ENCODE assay signal across 8 cellular contexts in genomic region chrX:154379569-154379951, GRCh38. TPM values are rescaled to one million over a fixed set of nuclear protein-coding genes. Genes with fewer than 3 reads are reported as not detected.
DNase-seq lines count a peak whose midpoint lies in the region; ATAC-seq and TF ChIP-seq lines count a peak whose summit lies in the region.

No MANE protein-coding gene starts in this region.

- H3K9me3 Mint-ChIP-seq in stimulated activated effector memory CD8-positive, alpha-beta T cell treated with anti-CD3 and anti-CD28 coated beads, Interleukin-12 subunit alpha, Interleukin-12 subunit beta, amount 100 ng/mL, for 72 hours, result no peaks in the 10 kb centered on the region

- ATAC-seq in HCT116 (no peak), GM21447 (IDR thresholded peaks at IDR 0.05; ENCODE audit: unreplicated experiment) (no peak), GM19023 (IDR thresholded peaks at IDR 0.05; ENCODE audit: unreplicated experiment) (no peak)
- no peak for ATAC-seq in stimulated activated effector memory CD8-positive, alpha-beta T cell treated with anti-CD3 and anti-CD28 coated beads, Interleukin-12 subunit alpha, Interleukin-12 subunit beta, amount 100 ng/mL, for 72 hours

- H3K9me3 ChIP-seq in HCT116 (ENCODE audit: control insufficient read depth in 1 of 2, insufficient read depth in 1 of 2, low read depth in 1 of 2, low read length in 2 of 2), result no peaks in the 10 kb centered on the region
- no peaks in the 10 kb centered on the region for H3K9me3 ChIP-seq in right atrium auricular region

- peaks cover 31% of the 10 kb centered on the region for H3K4me1 Mint-ChIP-seq in stimulated activated effector memory CD8-positive, alpha-beta T cell treated with anti-CD3 and anti-CD28 coated beads, Interleukin-12 subunit alpha, Interleukin-12 subunit beta, amount 100 ng/mL, for 72 hours

- POLR2A ChIA-PET in HCT116 (lab: Charles Lee), result interaction anchor here (1.0 to 1.3 kb wide), 2 partner anchors 9 to 10 kb away, joined by 7 to 9 read pairs; no protein-coding TSS in a partner anchor

- H2AFZ ChIP-seq in HCT116 (ENCODE audit: low read depth, low read length, poor library complexity, severe bottlenecking), result no peak overlapping the region

- peaks cover 25% of the 10 kb centered on the region for H3K79me2 ChIP-seq in HCT116 (ENCODE audit: insufficient read depth, low read length)

- H4K20me1 ChIP-seq in HCT116 (ENCODE audit: insufficient read depth), result no peaks in the 10 kb centered on the region

- peaks cover 52% of the 10 kb centered on the region for H3K36me3 Mint-ChIP-seq in stimulated activated effector memory CD8-positive, alpha-beta T cell treated with anti-CD3 and anti-CD28 coated beads, Interleukin-12 subunit alpha, Interleukin-12 subunit beta, amount 100 ng/mL, for 72 hours

- no TSS peak for BruUV-seq in HCT116 (replicated peaks; lab: Mats Ljungman, UMichigan)

- H3K36me3 ChIP-seq in HCT116 (ENCODE audit: control insufficient read depth in 1 of 2, insufficient read depth in 2 of 2, low read length in 2 of 2), result peaks cover 0 to 4% of the 10 kb centered on the region in 2 experiments; a peak in 2 of 4 replicates
- H3K36me3 ChIP-seq in right atrium auricular region, result no peaks in the 10 kb centered on the region

- no peak for TF ChIP-seq POLR2A in HCT116 (IDR thresholded peaks at IDR 0.05; ENCODE audit: borderline replicate concordance, extremely low read depth, insufficient read depth, insufficient read length)

- peak overlapping the region; percentile 83 for H3K4me3 Mint-ChIP-seq in stimulated activated effector memory CD8-positive, alpha-beta T cell treated with anti-CD3 and anti-CD28 coated beads, Interleukin-12 subunit alpha, Interleukin-12 subunit beta, amount 100 ng/mL, for 72 hours

- H3K4me1 ChIP-seq in HCT116 (ENCODE audit: control insufficient read depth in 1 of 2, insufficient read depth in 2 of 2, low read length in 2 of 2) (peaks cover 12 to 40% of the 10 kb centered on the region in 2 experiments), right atrium auricular region (peaks cover 0 to 13% of the 10 kb centered on the region in 2 donors)

- TF ChIP-seq RAD21 in HCT116 (IDR thresholded peaks at IDR 0.05; ENCODE audit: low read depth), result no peak

- H3K27me3 ChIP-seq in HCT116 (ENCODE audit: insufficient read depth, low read length) (no peaks in the 10 kb centered on the region), right atrium auricular region (no peaks in the 10 kb centered on the region)

- H3K27ac ChIP-seq in HCT116 (ENCODE audit: low read depth, low read length) (peak overlapping the region; percentile 94), right atrium auricular region (peak overlapping the region; percentile 91 to 97)

- peak overlapping the region; percentile 88 for H3K4me2 ChIP-seq in HCT116 (ENCODE audit: low read length)

- H3K9ac ChIP-seq in HCT116 (ENCODE audit: low read length), result peak overlapping the region; percentile 98

- RAD21 ChIA-PET in HCT116 (lab: Charles Lee; ENCODE audit: low non-redundant PET in 1 of 2, low total read pairs in 2 of 2, uncharacterized antibody in 2 of 2, unreplicated experiment in 2 of 2), result interaction anchor here in 1 of 2 experiments (0.7 kb wide), 1 partner anchor 374 kb away, joined by 8 read pairs; no protein-coding TSS in a partner anchor

- peak overlapping the region; percentile 91 for H3K27ac Mint-ChIP-seq in stimulated activated effector memory CD8-positive, alpha-beta T cell treated with anti-CD3 and anti-CD28 coated beads, Interleukin-12 subunit alpha, Interleukin-12 subunit beta, amount 100 ng/mL, for 72 hours

- H3K9me2 ChIP-seq in HCT116 (ENCODE audit: insufficient read depth), result no peaks in the 10 kb centered on the region

- intact Hi-C loops in HCT116 (cut with micrococcal nuclease), result no loop called here

- TF ChIP-seq CTCF in HCT116 (IDR thresholded peaks at IDR 0.05 in 2 of 3, conservative IDR thresholded peaks at IDR 0.05 in 1 of 3; ENCODE audit: borderline replicate concordance in 1 of 3, insufficient read depth in 1 of 3, low read depth in 2 of 3, low read length in 2 of 3), result no peak
- no peak for TF ChIP-seq CTCF in WI38 (IDR thresholded peaks at IDR 0.05; ENCODE audit: low read depth, low read length)
- no peak for TF ChIP-seq CTCF in right atrium auricular region (IDR thresholded peaks at IDR 0.05)

- DNase-seq in HCT116 (ENCODE audit: low read depth, low spot score), result no peak
- DNase-seq in right atrium auricular region (ENCODE audit: low spot score), result no peak
- no peak for DNase-seq in stimulated activated effector memory CD8-positive, alpha-beta T cell treated with anti-CD3 and anti-CD28 coated beads, Interleukin-12 subunit alpha, Interleukin-12 subunit beta, amount 100 ng/mL, for 72 hours (ENCODE audit: low spot score in 2 of 2)
- DNase-seq in SK-N-DZ (ENCODE audit: low spot score), result no peak
- DNase-seq in NCI-H2196 treated with DMSO at 0.1 percent for 48 hours (lab: John Stamatoyannopoulos, UW; ENCODE audit: unreplicated experiment), result no peak

- CTCF ChIA-PET in HCT116 (lab: Charles Lee), result no interaction called here

- H3K4me3 ChIP-seq in HCT116 (replicated peaks in 1 of 2; ENCODE audit: low read depth in 1 of 2, low read length in 2 of 2), result peak overlapping the region; percentile 80 to 84
- peak overlapping the region; percentile 74 for H3K4me3 ChIP-seq in WI38 (ENCODE audit: low read depth, low read length)
- peak overlapping the region; percentile 66 to 79 for H3K4me3 ChIP-seq in right atrium auricular region

TF ChIP-seq in HCT116, 20 proteins besides CTCF, POLR2A, EP300 and RAD21:
- TF ChIP-seq ZFX (IDR thresholded peaks at IDR 0.05) (peak; percentile 80; the same call in 1 of the 2 replicates), SRF (IDR thresholded peaks at IDR 0.05; ENCODE audit: low read depth) (no peak), EGR1 (IDR thresholded peaks at IDR 0.05; ENCODE audit: low read depth) (no peak)
TF ChIP-seq in HCT116: peak in this region for 1.

RNA-seq across cellular contexts. Expression of gene EMD, which starts 0.5 kb away (rescaled TPM):
- total RNA-seq in HCT116 (2021; ENCODE audit: unreplicated experiment), result 102 TPM
- 148 TPM in 2 replicates for polyA plus RNA-seq in HCT116 (2012)
- total RNA-seq in right atrium auricular region, result 10 to 100 TPM; 41.5 to 47.0 TPM
- 76.3 and 77.9 TPM in 2 replicates for polyA plus RNA-seq in SK-N-DZ (2014; cell fraction: cytosol; rRNA removed)
- 63.6 and 71.0 TPM in 2 replicates for polyA plus RNA-seq in SK-N-DZ (2014; cell fraction: nucleus; rRNA removed)

RNA-seq across cellular contexts. Expression of gene FLNA, which starts 5.1 kb away (rescaled TPM):
- total RNA-seq in HCT116 (2021; ENCODE audit: unreplicated experiment) (546 TPM), right atrium auricular region (100 to 1,000 TPM; 263 to 419 TPM)
- 518 and 552 TPM in 2 replicates for polyA plus RNA-seq in HCT116 (2012)
- 118 and 164 TPM in 2 replicates for polyA plus RNA-seq in SK-N-DZ (2014; cell fraction: cytosol; rRNA removed)
- 267 and 369 TPM in 2 replicates for polyA plus RNA-seq in SK-N-DZ (2014; cell fraction: nucleus; rRNA removed)

RNA-seq across cellular contexts. Expression of gene RPL10, which starts 18.6 kb away (rescaled TPM):
- total RNA-seq in HCT116 (2021; ENCODE audit: unreplicated experiment), result 3,069 TPM
- 5,638 and 6,597 TPM in 2 replicates for polyA plus RNA-seq in HCT116 (2012)
- 1,000 to 10,000 TPM; 1,667 to 4,587 TPM for total RNA-seq in right atrium auricular region
- 4,718 and 5,431 TPM in 2 replicates for polyA plus RNA-seq in SK-N-DZ (2014; cell fraction: cytosol; rRNA removed)
- polyA plus RNA-seq in SK-N-DZ (2014; cell fraction: nucleus; rRNA removed), result 2,533 and 5,089 TPM in 2 replicates

RNA-seq across cellular contexts. Expression of gene DNASE1L1, which starts 29.5 kb away (rescaled TPM):
- total RNA-seq in HCT116 (2021; ENCODE audit: unreplicated experiment), result 16.5 TPM
- 21.9 and 23.2 TPM in 2 replicates for polyA plus RNA-seq in HCT116 (2012)
- total RNA-seq in right atrium auricular region, result 10 to 100 TPM; 74.4 to 84.0 TPM
- 15.5 and 17.3 TPM in 2 replicates for polyA plus RNA-seq in SK-N-DZ (2014; cell fraction: cytosol; rRNA removed)
- polyA plus RNA-seq in SK-N-DZ (2014; cell fraction: nucleus; rRNA removed), result 12.1 and 20.9 TPM in 2 replicates

RNA-seq across cellular contexts. Expression of gene TAFAZZIN, which starts 31.8 kb away (rescaled TPM):
- total RNA-seq in HCT116 (2021; ENCODE audit: unreplicated experiment) (28.0 TPM), right atrium auricular region (10 to 100 TPM; 24.8 to 28.9 TPM)
- polyA plus RNA-seq in HCT116 (2012), result 27.0 and 27.7 TPM in 2 replicates
- 37.3 and 52.4 TPM in 2 replicates for polyA plus RNA-seq in SK-N-DZ (2014; cell fraction: cytosol; rRNA removed)
- 299 and 385 TPM in 2 replicates for polyA plus RNA-seq in SK-N-DZ (2014; cell fraction: nucleus; rRNA removed)
